In the genomic region with DNA sequence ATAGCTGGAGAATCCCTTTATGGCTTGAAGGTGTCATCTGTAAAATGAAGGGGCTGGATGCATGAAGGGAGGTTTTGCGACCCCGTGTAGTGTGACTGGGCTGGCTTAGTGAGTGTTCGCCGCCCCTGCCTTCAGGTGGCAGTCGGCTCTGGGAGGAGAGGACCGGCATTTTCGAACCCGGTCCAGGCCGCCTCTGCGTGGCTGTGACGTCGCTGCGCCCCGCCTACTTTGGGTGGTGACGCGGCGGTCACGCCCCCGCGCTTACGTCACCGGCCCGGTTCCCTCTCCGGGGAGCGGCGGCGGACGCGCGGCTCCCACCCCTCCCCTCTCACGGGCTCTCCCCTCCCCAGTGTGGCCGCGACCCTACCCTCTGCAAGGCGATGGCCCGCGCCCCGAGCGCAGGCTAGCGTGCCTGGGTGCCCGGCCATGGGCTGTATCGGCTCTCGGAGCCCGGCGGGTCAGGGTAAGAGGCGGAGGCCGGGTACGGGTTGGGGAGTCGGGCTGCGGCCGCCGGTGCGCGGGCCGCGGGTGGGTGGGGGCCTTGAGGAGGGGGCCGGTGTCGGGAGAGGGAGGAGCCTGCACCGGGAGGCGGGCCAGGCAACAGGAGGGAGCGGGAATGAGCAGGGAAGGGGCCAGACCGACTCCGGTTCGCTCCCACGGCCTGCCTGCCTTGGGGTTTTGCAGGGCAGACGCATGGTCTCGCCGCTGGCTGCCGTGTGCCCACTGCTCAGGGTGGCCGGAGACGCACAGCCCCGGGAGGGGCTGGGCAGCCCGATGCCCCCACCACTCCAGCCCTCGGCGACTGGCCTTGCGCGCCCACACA, we compare ENCODE assay signal across 1 cellular context.
TF ChIP-seq lines count a peak whose summit lies in the region.

No MANE protein-coding gene starts in this region.

TF ChIP-seq in HepG2, 621 proteins besides CTCF, POLR2A, EP300 and RAD21 (continued from another document):
- TF ChIP-seq, protein P1, sequence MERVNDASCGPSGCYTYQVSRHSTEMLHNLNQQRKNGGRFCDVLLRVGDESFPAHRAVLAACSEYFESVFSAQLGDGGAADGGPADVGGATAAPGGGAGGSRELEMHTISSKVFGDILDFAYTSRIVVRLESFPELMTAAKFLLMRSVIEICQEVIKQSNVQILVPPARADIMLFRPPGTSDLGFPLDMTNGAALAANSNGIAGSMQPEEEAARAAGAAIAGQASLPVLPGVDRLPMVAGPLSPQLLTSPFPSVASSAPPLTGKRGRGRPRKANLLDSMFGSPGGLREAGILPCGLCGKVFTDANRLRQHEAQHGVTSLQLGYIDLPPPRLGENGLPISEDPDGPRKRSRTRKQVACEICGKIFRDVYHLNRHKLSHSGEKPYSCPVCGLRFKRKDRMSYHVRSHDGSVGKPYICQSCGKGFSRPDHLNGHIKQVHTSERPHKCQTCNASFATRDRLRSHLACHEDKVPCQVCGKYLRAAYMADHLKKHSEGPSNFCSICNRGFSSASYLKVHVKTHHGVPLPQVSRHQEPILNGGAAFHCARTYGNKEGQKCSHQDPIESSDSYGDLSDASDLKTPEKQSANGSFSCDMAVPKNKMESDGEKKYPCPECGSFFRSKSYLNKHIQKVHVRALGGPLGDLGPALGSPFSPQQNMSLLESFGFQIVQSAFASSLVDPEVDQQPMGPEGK (CRISPR knock-in tag; IDR thresholded peaks at IDR 0.05) = peak; percentile 63
- TF ChIP-seq TOPORS (CRISPR knock-in tag; IDR thresholded peaks at IDR 0.05) (peak; percentile 74; the same call in 1 of the 2 replicates), PAX8 (CRISPR knock-in tag; IDR thresholded peaks at IDR 0.05; ENCODE audit: borderline replicate concordance) (no peak), RXRA (CRISPR knock-in tag; IDR thresholded peaks at IDR 0.05) (no peak), HOXA7 (CRISPR knock-in tag; IDR thresholded peaks at IDR 0.05) (no peak), KLF16 (CRISPR knock-in tag; IDR thresholded peaks at IDR 0.05) (peak in 1 of 2 experiments; percentile 55; a peak in 2 of 4 replicates), ZNF780A (CRISPR knock-in tag; IDR thresholded peaks at IDR 0.05) (no peak), PITX1 (CRISPR knock-in tag; IDR thresholded peaks at IDR 0.05) (0 out of 2 replicates have a peak, but pooled peaks have one; percentile 9), ZNF703 (CRISPR knock-in tag; IDR thresholded peaks at IDR 0.05; ENCODE audit: borderline replicate concordance) (no peak), TBX2 (CRISPR knock-in tag; IDR thresholded peaks at IDR 0.05; ENCODE audit: borderline replicate concordance) (peak; percentile 75), TAF1 (CRISPR knock-in tag; IDR thresholded peaks at IDR 0.05) (peak; percentile 57), ZNF816 (CRISPR knock-in tag; IDR thresholded peaks at IDR 0.05; ENCODE audit: borderline replicate concordance) (peak; percentile 79; the same call in 1 of the 2 replicates), ZNF331 (CRISPR knock-in tag; IDR thresholded peaks at IDR 0.05) (0 out of 2 replicates have a peak, but pooled peaks have one; percentile 26), MXI1 (IDR thresholded peaks at IDR 0.05; ENCODE audit: borderline replicate concordance, low read depth, low read length) (peak; percentile 54; the same call in 1 of the 3 replicates), ZNF20 (CRISPR knock-in tag; IDR thresholded peaks at IDR 0.05) (0 out of 2 replicates have a peak, but pooled peaks have one; percentile 45), TBX3 (IDR thresholded peaks at IDR 0.05; ENCODE audit: borderline replicate concordance) (no peak), PHF20 (CRISPR knock-in tag; IDR thresholded peaks at IDR 0.05) (peak; percentile 41; the same call in 1 of the 2 replicates), IKZF1 (IDR thresholded peaks at IDR 0.05) (no peak), ZC3H13 (CRISPR knock-in tag; IDR thresholded peaks at IDR 0.05) (peak; percentile 81), REXO4 (CRISPR knock-in tag; IDR thresholded peaks at IDR 0.05; ENCODE audit: borderline replicate concordance) (peak; percentile 78; the same call in 1 of the 2 replicates)
- TF ChIP-seq, protein P2, sequence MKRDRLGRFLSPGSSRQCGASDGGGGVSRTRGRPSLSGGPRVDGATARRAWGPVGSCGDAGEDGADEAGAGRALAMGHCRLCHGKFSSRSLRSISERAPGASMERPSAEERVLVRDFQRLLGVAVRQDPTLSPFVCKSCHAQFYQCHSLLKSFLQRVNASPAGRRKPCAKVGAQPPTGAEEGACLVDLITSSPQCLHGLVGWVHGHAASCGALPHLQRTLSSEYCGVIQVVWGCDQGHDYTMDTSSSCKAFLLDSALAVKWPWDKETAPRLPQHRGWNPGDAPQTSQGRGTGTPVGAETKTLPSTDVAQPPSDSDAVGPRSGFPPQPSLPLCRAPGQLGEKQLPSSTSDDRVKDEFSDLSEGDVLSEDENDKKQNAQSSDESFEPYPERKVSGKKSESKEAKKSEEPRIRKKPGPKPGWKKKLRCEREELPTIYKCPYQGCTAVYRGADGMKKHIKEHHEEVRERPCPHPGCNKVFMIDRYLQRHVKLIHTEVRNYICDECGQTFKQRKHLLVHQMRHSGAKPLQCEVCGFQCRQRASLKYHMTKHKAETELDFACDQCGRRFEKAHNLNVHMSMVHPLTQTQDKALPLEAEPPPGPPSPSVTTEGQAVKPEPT (CRISPR knock-in tag; IDR thresholded peaks at IDR 0.05; ENCODE audit: low read depth) = 0 out of 2 replicates have a peak, but pooled peaks have one; percentile 21
- TF ChIP-seq, protein P3, sequence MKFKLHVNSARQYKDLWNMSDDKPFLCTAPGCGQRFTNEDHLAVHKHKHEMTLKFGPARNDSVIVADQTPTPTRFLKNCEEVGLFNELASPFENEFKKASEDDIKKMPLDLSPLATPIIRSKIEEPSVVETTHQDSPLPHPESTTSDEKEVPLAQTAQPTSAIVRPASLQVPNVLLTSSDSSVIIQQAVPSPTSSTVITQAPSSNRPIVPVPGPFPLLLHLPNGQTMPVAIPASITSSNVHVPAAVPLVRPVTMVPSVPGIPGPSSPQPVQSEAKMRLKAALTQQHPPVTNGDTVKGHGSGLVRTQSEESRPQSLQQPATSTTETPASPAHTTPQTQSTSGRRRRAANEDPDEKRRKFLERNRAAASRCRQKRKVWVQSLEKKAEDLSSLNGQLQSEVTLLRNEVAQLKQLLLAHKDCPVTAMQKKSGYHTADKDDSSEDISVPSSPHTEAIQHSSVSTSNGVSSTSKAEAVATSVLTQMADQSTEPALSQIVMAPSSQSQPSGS (CRISPR knock-in tag; IDR thresholded peaks at IDR 0.05) = peak; percentile 83
- TF ChIP-seq, protein P4, sequence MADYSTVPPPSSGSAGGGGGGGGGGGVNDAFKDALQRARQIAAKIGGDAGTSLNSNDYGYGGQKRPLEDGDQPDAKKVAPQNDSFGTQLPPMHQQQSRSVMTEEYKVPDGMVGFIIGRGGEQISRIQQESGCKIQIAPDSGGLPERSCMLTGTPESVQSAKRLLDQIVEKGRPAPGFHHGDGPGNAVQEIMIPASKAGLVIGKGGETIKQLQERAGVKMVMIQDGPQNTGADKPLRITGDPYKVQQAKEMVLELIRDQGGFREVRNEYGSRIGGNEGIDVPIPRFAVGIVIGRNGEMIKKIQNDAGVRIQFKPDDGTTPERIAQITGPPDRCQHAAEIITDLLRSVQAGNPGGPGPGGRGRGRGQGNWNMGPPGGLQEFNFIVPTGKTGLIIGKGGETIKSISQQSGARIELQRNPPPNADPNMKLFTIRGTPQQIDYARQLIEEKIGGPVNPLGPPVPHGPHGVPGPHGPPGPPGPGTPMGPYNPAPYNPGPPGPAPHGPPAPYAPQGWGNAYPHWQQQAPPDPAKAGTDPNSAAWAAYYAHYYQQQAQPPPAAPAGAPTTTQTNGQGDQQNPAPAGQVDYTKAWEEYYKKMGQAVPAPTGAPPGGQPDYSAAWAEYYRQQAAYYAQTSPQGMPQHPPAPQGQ (CRISPR knock-in tag; IDR thresholded peaks at IDR 0.05; ENCODE audit: borderline replicate concordance) = no peak
- TF ChIP-seq, protein P5, sequence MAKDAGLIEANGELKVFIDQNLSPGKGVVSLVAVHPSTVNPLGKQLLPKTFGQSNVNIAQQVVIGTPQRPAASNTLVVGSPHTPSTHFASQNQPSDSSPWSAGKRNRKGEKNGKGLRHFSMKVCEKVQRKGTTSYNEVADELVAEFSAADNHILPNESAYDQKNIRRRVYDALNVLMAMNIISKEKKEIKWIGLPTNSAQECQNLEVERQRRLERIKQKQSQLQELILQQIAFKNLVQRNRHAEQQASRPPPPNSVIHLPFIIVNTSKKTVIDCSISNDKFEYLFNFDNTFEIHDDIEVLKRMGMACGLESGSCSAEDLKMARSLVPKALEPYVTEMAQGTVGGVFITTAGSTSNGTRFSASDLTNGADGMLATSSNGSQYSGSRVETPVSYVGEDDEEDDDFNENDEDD (CRISPR knock-in tag; IDR thresholded peaks at IDR 0.05; ENCODE audit: borderline replicate concordance) = 0 out of 2 replicates have a peak, but pooled peaks have one; percentile 29
- TF ChIP-seq, protein P6, sequence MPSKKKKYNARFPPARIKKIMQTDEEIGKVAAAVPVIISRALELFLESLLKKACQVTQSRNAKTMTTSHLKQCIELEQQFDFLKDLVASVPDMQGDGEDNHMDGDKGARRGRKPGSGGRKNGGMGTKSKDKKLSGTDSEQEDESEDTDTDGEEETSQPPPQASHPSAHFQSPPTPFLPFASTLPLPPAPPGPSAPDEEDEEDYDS (CRISPR knock-in tag; IDR thresholded peaks at IDR 0.05) = peak; percentile 59
